In genomic region chr19:8208119-8208709, GRCh38 we compare ENCODE assay signal across 8 cellular contexts. TPM values are rescaled to one million over a fixed set of nuclear protein-coding genes. Genes with fewer than 3 reads are reported as not detected.
DNase-seq lines count a peak whose midpoint lies in the region; ATAC-seq and TF ChIP-seq lines count a peak whose summit lies in the region.

No MANE protein-coding gene starts in this region.

- H3K9ac ChIP-seq in NT2/D1 (ENCODE audit: insufficient read length, low read depth): peak overlapping the region; percentile 96

- no peak for TF ChIP-seq POLR2A in esophagus muscularis mucosa (IDR thresholded peaks at IDR 0.05; ENCODE audit: low read depth)

- no peak for TF ChIP-seq CTCF in CD4-positive, alpha-beta T cell (IDR thresholded peaks at IDR 0.05)
- TF ChIP-seq CTCF in esophagus muscularis mucosa (IDR thresholded peaks at IDR 0.05): no peak
- no peak for TF ChIP-seq CTCF in neutrophil (IDR thresholded peaks at IDR 0.05)

- CTCF ChIA-PET in CD4-positive, alpha-beta T cell (lab: Charles Lee): interaction anchor here (1.4 kb wide), 1 partner anchor 339 kb away, joined by 3 read pairs; no protein-coding TSS in a partner anchor

- H3K36me3 ChIP-seq in NT2/D1 (ENCODE audit: insufficient read depth, insufficient read length, low read length): peaks cover 15% of the 10 kb centered on the region
- no peaks in the 10 kb centered on the region for H3K36me3 ChIP-seq in esophagus muscularis mucosa
- H3K36me3 ChIP-seq in neutrophil: no peaks in the 10 kb centered on the region

- intact Hi-C loops in CD4-positive, alpha-beta T cell (cut with DNase I, micrococcal nuclease): loop anchor here (1.0 to 5.0 kb wide), 2 partner anchors 27 to 179 kb away; no protein-coding TSS in a partner anchor
- intact Hi-C loops in esophagus muscularis mucosa (cut with DNase I): loop anchor here (2.0 kb wide), 1 partner anchor 45 kb away; no protein-coding TSS in a partner anchor

- TF ChIP-seq EP300 in esophagus muscularis mucosa (IDR thresholded peaks at IDR 0.05): no peak

- H3K27me3 ChIP-seq in CD4-positive, alpha-beta T cell (ENCODE audit: control insufficient read depth, insufficient read depth, low read length): no peaks in the 10 kb centered on the region
- H3K27me3 ChIP-seq in NT2/D1 (ENCODE audit: insufficient read depth, insufficient read length): no peaks in the 10 kb centered on the region
- no peaks in the 10 kb centered on the region for H3K27me3 ChIP-seq in esophagus muscularis mucosa
- peaks cover 75% of the 10 kb centered on the region for H3K27me3 ChIP-seq in neutrophil

- peak overlapping the region; percentile 46 for H3K27ac ChIP-seq in CD4-positive, alpha-beta T cell (ENCODE audit: low read depth, low read length)
- H3K27ac ChIP-seq in esophagus muscularis mucosa (replicated peaks in 1 of 4) (peak overlapping the region; percentile 73 to 81 (median 78)), neutrophil (no peak overlapping the region)

- no peaks in the 10 kb centered on the region for H3K27me3 Mint-ChIP-seq in CD4-positive, alpha-beta T cell

- no peaks in the 10 kb centered on the region for H3K9me3 ChIP-seq in CD4-positive, alpha-beta T cell (ENCODE audit: control insufficient read depth, low read length)
- no peaks in the 10 kb centered on the region for H3K9me3 ChIP-seq in NT2/D1 (ENCODE audit: insufficient read depth, low read length)
- H3K9me3 ChIP-seq in esophagus muscularis mucosa: no peaks in the 10 kb centered on the region
- no peaks in the 10 kb centered on the region for H3K9me3 ChIP-seq in neutrophil

- H3K27ac Mint-ChIP-seq in CD4-positive, alpha-beta T cell: peak overlapping the region; percentile 55

- POLR2A ChIA-PET in CD4-positive, alpha-beta T cell (lab: Charles Lee): interaction anchor here (0.9 to 2.2 kb wide), 2 partner anchors 13 to 27 kb away, joined by 3 to 16 read pairs; no protein-coding TSS in a partner anchor

- no peak for DNase-seq in CD4-positive, alpha-beta T cell
- DNase-seq in NT2/D1 (ENCODE audit: low read depth, low spot score) (no peak), esophagus muscularis mucosa (ENCODE audit: extremely low spot score) (no peak), SKM-1 treated with dmso at 0.1 percent for 144 hours (lab: John Stamatoyannopoulos, UW; ENCODE audit: unreplicated experiment) (no peak)

- no peak for ATAC-seq in CD4-positive, alpha-beta T cell (ENCODE audit: poor library complexity)
- no peak for ATAC-seq in GM21447 (IDR thresholded peaks at IDR 0.05; ENCODE audit: unreplicated experiment)
- ATAC-seq in HG03175 (IDR thresholded peaks at IDR 0.05; ENCODE audit: unreplicated experiment): no peak
- ATAC-seq in HG03565 (IDR thresholded peaks at IDR 0.05; ENCODE audit: unreplicated experiment): no peak

- peak overlapping the region; percentile 74 for H3K4me3 ChIP-seq in NT2/D1 (ENCODE audit: insufficient read length, low read depth)
- peak overlapping the region; percentile 74 to 98 (median 87) for H3K4me3 ChIP-seq in esophagus muscularis mucosa
- peak overlapping the region; percentile 54 to 62 for H3K4me3 ChIP-seq in neutrophil (ENCODE audit: low read depth in 1 of 2, low read length in 1 of 2)

- no peaks in the 10 kb centered on the region for H3K9me3 Mint-ChIP-seq in CD4-positive, alpha-beta T cell

- peak overlapping the region; percentile 85 for H3K4me3 Mint-ChIP-seq in CD4-positive, alpha-beta T cell

- peaks cover 26% of the 10 kb centered on the region for H3K4me1 ChIP-seq in NT2/D1 (ENCODE audit: insufficient read depth, insufficient read length)
- H3K4me1 ChIP-seq in esophagus muscularis mucosa: peaks cover 14 to 33% (median 29%) of the 10 kb centered on the region in 4 donors
- peaks cover 4 to 16% of the 10 kb centered on the region in 2 experiments for H3K4me1 ChIP-seq in neutrophil (ENCODE audit: control insufficient read depth in 1 of 2, insufficient read depth in 1 of 2, low read depth in 1 of 2, low read length in 1 of 2)

- 42% methylated on average over 19 of the region's 26 CpGs for WGBS in esophagus muscularis mucosa

- peaks cover 6% of the 10 kb centered on the region for H3K36me3 Mint-ChIP-seq in CD4-positive, alpha-beta T cell (ENCODE audit: low read depth)

- peaks cover 20% of the 10 kb centered on the region for H3K4me1 Mint-ChIP-seq in CD4-positive, alpha-beta T cell (ENCODE audit: low read depth)

RNA-seq across cellular contexts. Expression of gene CERS4, which starts 1.0 kb away (rescaled TPM):
- 10 to 100 TPM in 1 of 2 experiments, 1 to 10 TPM in 1; 8.7 to 12.3 TPM for total RNA-seq in CD4-positive, alpha-beta T cell
- total RNA-seq in esophagus muscularis mucosa: 10 to 100 TPM; 21.0 to 51.7 (median 29.2) TPM

RNA-seq across cellular contexts. Expression of gene FBN3, which starts 58.8 kb away (rescaled TPM):
- total RNA-seq in CD4-positive, alpha-beta T cell: not detected
- under 1 TPM in 1 of 4 donors, not detected in 3; under 0.01 TPM for total RNA-seq in esophagus muscularis mucosa
